Comparison of ENCODE assay signal across 29 cellular contexts in genomic region chr7:114468844-114469243, GRCh38. TPM values are rescaled to one million over a fixed set of nuclear protein-coding genes. Genes with fewer than 3 reads are reported as not detected.
A peak's percentile ranks its signal among the peaks of the same experiment; 100 is the strongest.
DNase-seq lines count a peak whose midpoint lies in the region; ATAC-seq, FAIRE-seq and TF ChIP-seq lines count a peak whose summit lies in the region.
"Had no signal": no experiment of that assay in that cellular context is flagged by ENCODE, and none has a peak within 500 bp of the region (broad histone marks: within the 10 kb centered on the region; RNA-seq: fewer than 3 reads in every experiment).

No MANE protein-coding gene starts in this region.

- TF ChIP-seq RAD21 in GM12878 (IDR thresholded peaks at IDR 0.05; ENCODE audit: insufficient read depth, low read depth, low read length), result no peak

- CTCF ChIA-PET in GM12878 (lab: Yijun Ruan, JAX), result no interaction called here

- SMC1A ChIA-PET in GM12878 (lab: Charles Lee; ENCODE audit: uncharacterized antibody, unreplicated experiment), result no interaction called here

- no peaks in the 10 kb centered on the region for H3K79me2 ChIP-seq in GM12878 (ENCODE audit: control insufficient read depth, insufficient read depth, low read length)

- in situ Hi-C loops in GM12878 (cut with MboI), result no loop called here
- in situ Hi-C loops in ACHN (cut with HindIII; ENCODE audit: low pct_ligation_motif_present, low pct_unique_long_range_greater_than_20kb, low sequenced_read_pairs), result no loop called here

- no peaks in the 10 kb centered on the region for H3K36me3 ChIP-seq in GM12878 (ENCODE audit: control insufficient read depth in 2 of 2, insufficient read depth in 2 of 2, low read length in 1 of 2)
- H3K36me3 ChIP-seq: brain microvascular endothelial cell, Peyer's patch, right lobe of liver had no signal

- H3K4me1 Mint-ChIP-seq in osteocyte (ENCODE audit: unreplicated experiment), result peaks cover 47% of the 10 kb centered on the region
- H3K4me1 Mint-ChIP-seq: activated CD8-positive, alpha-beta memory T cell treated with anti-CD3 and anti-CD28 coated beads, Interleukin-2, amount 10 ng/mL, durations not matched to agents 7 days and 5 days; CD14-positive monocyte; stimulated activated memory B cell treated with anti-CD40 and anti-IgM and Interleukin-4, amounts not matched to agents 10 μg/mL and 1 μg/mL and 100 μg/mL, for 72 hours had no signal

- no peak overlapping the region for H3K27ac ChIP-seq in GM12878 (ENCODE audit: control insufficient read depth, insufficient read depth)
- H3K27ac ChIP-seq: brain microvascular endothelial cell, Peyer's patch, right lobe of liver had no signal

- H3K4me1 ChIP-seq in GM12878 (ENCODE audit: control insufficient read depth, insufficient read depth, low read length), result no peaks in the 10 kb centered on the region
- H3K4me1 ChIP-seq: Peyer's patch, right lobe of liver had no signal

- peaks cover 7% of the 10 kb centered on the region for H3K36me3 Mint-ChIP-seq in osteocyte (ENCODE audit: unreplicated experiment)
- H3K36me3 Mint-ChIP-seq: activated CD8-positive, alpha-beta memory T cell treated with anti-CD3 and anti-CD28 coated beads, Interleukin-2, amount 10 ng/mL, durations not matched to agents 7 days and 5 days; CD14-positive monocyte; stimulated activated memory B cell treated with anti-CD40 and anti-IgM and Interleukin-4, amounts not matched to agents 10 μg/mL and 1 μg/mL and 100 μg/mL, for 72 hours; type B pancreatic cell had no signal

- 78% methylated on average over 2 of the region's 2 CpGs for WGBS in GM12878 (ENCODE audit: insufficient coverage, insufficient replicate concordance, low lambda C conversion rate, missing lambda C conversion rate)

- H3K27me3 ChIP-seq in GM12878 (replicated peaks in 1 of 2; ENCODE audit: control insufficient read depth in 2 of 2, insufficient read depth in 2 of 2, low read length in 1 of 2), result no peaks in the 10 kb centered on the region
- H3K27me3 ChIP-seq: brain microvascular endothelial cell, Peyer's patch, right lobe of liver had no signal

- no peak overlapping the region for H3K4me2 ChIP-seq in GM12878 (ENCODE audit: control insufficient read depth, insufficient read depth)

- RAD21 ChIA-PET in GM12878 (lab: Charles Lee; ENCODE audit: unreplicated experiment), result no interaction called here

- no peak for TF ChIP-seq EP300 in GM12878 (IDR thresholded peaks at IDR 0.05; ENCODE audit: borderline replicate concordance in 1 of 2, control insufficient read depth in 1 of 2, low read depth in 2 of 2, low read length in 2 of 2)

- H3K9me3 ChIP-seq in GM12878 (replicated peaks; ENCODE audit: control insufficient read depth, insufficient read depth, low read length), result no peaks in the 10 kb centered on the region
- H3K9me3 ChIP-seq: Peyer's patch, right lobe of liver had no signal

- H3K9me3 Mint-ChIP-seq in osteocyte (ENCODE audit: unreplicated experiment), result no peaks in the 10 kb centered on the region
- H3K9me3 Mint-ChIP-seq: neural crest cell; stimulated activated memory B cell treated with anti-CD40 and anti-IgM and Interleukin-4, amounts not matched to agents 10 μg/mL and 1 μg/mL and 100 μg/mL, for 72 hours; type B pancreatic cell had no signal

- BruUV-seq in GM12878 (replicated peaks; lab: Mats Ljungman, UMichigan), result no TSS peak

- TF ChIP-seq CTCF in GM12878 (IDR thresholded peaks at IDR 0.05 in 2 of 3, conservative IDR thresholded peaks at IDR 0.05 in 1 of 3; ENCODE audit: control insufficient read depth in 2 of 3, extremely low read depth in 1 of 3, insufficient read depth in 1 of 3, low read depth in 3 of 3, low read length in 3 of 3), result no peak
- no peak for TF ChIP-seq CTCF in osteocyte (IDR thresholded peaks at IDR 0.05)

- TF ChIP-seq POLR2A in GM12878 (IDR thresholded peaks at IDR 0.05; ENCODE audit: low read depth, low read length), result no peak

- intact Hi-C loops in GM12878 (cut with micrococcal nuclease; ENCODE audit: unreplicated experiment), result no loop called here

- H3K9ac ChIP-seq in GM12878 (ENCODE audit: control insufficient read depth, insufficient read depth, low read length), result no peak overlapping the region

- POLR2A ChIA-PET in GM12878 (lab: Charles Lee), result no interaction called here

- H4K20me1 ChIP-seq in GM12878 (ENCODE audit: control insufficient read depth, insufficient read depth), result no peaks in the 10 kb centered on the region

- no peak for FAIRE-seq in GM12878 (lab: Jason Lieb, UNC)

- peak; percentile 85 for ATAC-seq in GM18867 (IDR thresholded peaks at IDR 0.05; ENCODE audit: unreplicated experiment)
- peak; percentile 93 for ATAC-seq in GM12878
- ATAC-seq: activated CD8-positive, alpha-beta memory T cell treated with anti-CD3 and anti-CD28 coated beads, Interleukin-2, amount 10 ng/mL, durations not matched to agents 7 days and 5 days; right lobe of liver; stimulated activated memory B cell treated with anti-CD40 and anti-IgM and Interleukin-4, amounts not matched to agents 10 μg/mL and 1 μg/mL and 100 μg/mL, for 72 hours had no signal

- H3K4me3 Mint-ChIP-seq in osteocyte (ENCODE audit: unreplicated experiment), result no peak overlapping the region
- H3K4me3 Mint-ChIP-seq: activated CD8-positive, alpha-beta memory T cell treated with anti-CD3 and anti-CD28 coated beads, Interleukin-2, amount 10 ng/mL, durations not matched to agents 7 days and 5 days; CD14-positive monocyte; neural crest cell; stimulated activated memory B cell treated with anti-CD40 and anti-IgM and Interleukin-4, amounts not matched to agents 10 μg/mL and 1 μg/mL and 100 μg/mL, for 72 hours; type B pancreatic cell had no signal

- H3K27ac Mint-ChIP-seq in osteocyte (ENCODE audit: unreplicated experiment), result peak overlapping the region; percentile 51
- H3K27ac Mint-ChIP-seq: activated CD8-positive, alpha-beta memory T cell treated with anti-CD3 and anti-CD28 coated beads, Interleukin-2, amount 10 ng/mL, durations not matched to agents 7 days and 5 days; CD14-positive monocyte; stimulated activated memory B cell treated with anti-CD40 and anti-IgM and Interleukin-4, amounts not matched to agents 10 μg/mL and 1 μg/mL and 100 μg/mL, for 72 hours; type B pancreatic cell had no signal

- H3K4me3 ChIP-seq in GM12878, result no peak overlapping the region
- H3K4me3 ChIP-seq: lung, Peyer's patch, right lobe of liver had no signal

- DNase-seq in HT1080 (ENCODE audit: low read depth) (peak; percentile 25), GM12878 (ENCODE audit: low read depth, low spot score) (no peak), osteocyte (ENCODE audit: extremely low spot score, unreplicated experiment) (no peak), germinal center (ENCODE audit: low spot score) (no peak), putamen (ENCODE audit: low spot score) (no peak), ACHN (no peak)
- DNase-seq: activated CD4-positive, CD25-positive, alpha-beta regulatory T cell; activated CD8-positive, alpha-beta memory T cell treated with anti-CD3 and anti-CD28 coated beads, Interleukin-2, amount 10 ng/mL, durations not matched to agents 7 days and 5 days; activated naive CD4-positive, alpha-beta T cell treated with Interleukin-2 at 50 U/mL for 16 hours; activated T-cell treated with anti-CD3 and anti-CD28 coated beads, Interleukin-2, amount 50 U/mL, for 48 hours; brain microvascular endothelial cell; EL; H7; KG1; NCI-H1048; NCI-H1930; NCI-H526 treated with DMSO at 0.1 percent for 48 hours; Peyer's patch; posterior cingulate gyrus; right lobe of liver; stimulated activated CD4-positive, alpha-beta T cell treated with anti-CD3 and anti-CD28 coated beads, Interleukin-4, amount 100 ng/mL, for 4 hours; substantia nigra; SW 1271 had no signal

- H2AFZ ChIP-seq in GM12878 (ENCODE audit: control insufficient read depth, low read depth, low read length), result no peak overlapping the region

- H3K27me3 Mint-ChIP-seq in osteocyte (ENCODE audit: unreplicated experiment), result no peaks in the 10 kb centered on the region
- H3K27me3 Mint-ChIP-seq: activated CD8-positive, alpha-beta memory T cell treated with anti-CD3 and anti-CD28 coated beads, Interleukin-2, amount 10 ng/mL, durations not matched to agents 7 days and 5 days; stimulated activated memory B cell treated with anti-CD40 and anti-IgM and Interleukin-4, amounts not matched to agents 10 μg/mL and 1 μg/mL and 100 μg/mL, for 72 hours; type B pancreatic cell had no signal

TF ChIP-seq in GM12878, 131 proteins besides CTCF, POLR2A, EP300 and RAD21 (continues in another document):
- no peak for TF ChIP-seq RELA (IDR thresholded peaks at IDR 0.05; ENCODE audit: borderline replicate concordance, partially characterized antibody)
- TF ChIP-seq NFXL1 (IDR thresholded peaks at IDR 0.05; ENCODE audit: borderline replicate concordance), result no peak
- TF ChIP-seq RCOR1 (conservative IDR thresholded peaks at IDR 0.05; ENCODE audit: low read depth, low read length), result no peak

RNA-seq across cellular contexts. Expression of gene FOXP2, which starts 54.2 kb away (rescaled TPM):
- 0.37 and 0.74 TPM in 2 replicates for total RNA-seq in HT1080 (2014; rRNA removed; shearing (Covaris generic))
- 0.88 and 1.7 TPM in 2 replicates for polyA plus RNA-seq in HT1080 (2015; cell fraction: cytosol; rRNA removed)
- 0.87 and 1.7 TPM in 2 replicates for polyA plus RNA-seq in HT1080 (2015; cell fraction: nucleus; rRNA removed)
- total RNA-seq in GM12878 (2013; cell fraction: nucleolus; rRNA removed), result 0.83 and 1.1 TPM in 2 replicates
- total RNA-seq in GM12878 (2014; rRNA removed), result 2.4 and 3.8 TPM in 2 replicates
- total RNA-seq in GM12878 (2014; rRNA removed; fragmentation: Illumina TruSeq; extraction: Trizol), result 2.3 and 2.5 TPM in 2 replicates
- 1.8 and 2.1 TPM in 2 replicates for total RNA-seq in GM12878 (2021)
- polyA plus RNA-seq in GM12878 (2011; ENCODE audit: low read depth), result 0.08 TPM
- 1.4 TPM in 2 replicates for polyA plus RNA-seq in GM12878 (2011; rRNA removed)
- polyA plus RNA-seq in GM12878 (2011; cell fraction: cytosol; rRNA removed), result 1.2 and 1.7 TPM in 2 replicates
- polyA plus RNA-seq in GM12878 (2011; cell fraction: nucleus; rRNA removed), result 0.72 and 1.5 TPM in 2 replicates
- 0.12 and 0.14 TPM in 2 replicates for polyA plus RNA-seq in GM12878 (2012)
- polyA plus RNA-seq in GM12878 (2014; fragmentation: Illumina TruSeq; extraction: Trizol), result 1.7 and 1.8 TPM in 2 replicates
- polyA plus RNA-seq in GM12878 (2014; fragmentation: Nextera tagmentation; extraction: Ambion mirVana), result 1 to 10 TPM in 1 of 2 experiments, under 1 TPM in 1; 0.99 to 1.2 TPM
- 1.4 and 1.8 TPM in 2 replicates for polyA plus RNA-seq in GM12878 (2014; rRNA removed)
- 1 to 10 TPM; 1.9 to 2.5 TPM for polyA plus RNA-seq in GM12878 (2016; fragmentation: Nextera tagmentation; extraction: Ambion mirVana)
- 2.0 and 4.6 TPM in 2 replicates for polyA minus RNA-seq in GM12878 (2011; rRNA and poly(A)+ RNA removed)
- 0.53 and 2.7 TPM in 2 replicates for polyA minus RNA-seq in GM12878 (2011; cell fraction: cytosol; rRNA and poly(A)+ RNA removed)
- polyA minus RNA-seq in GM12878 (2011; cell fraction: nucleus; rRNA and poly(A)+ RNA removed), result 2.2 and 5.3 TPM in 2 replicates
- 25.0 and 25.7 TPM in 2 replicates for total RNA-seq in osteocyte
- polyA plus RNA-seq: CD14-positive monocyte had no signal
